8 cellular contexts compared by ENCODE assay signal in the genomic region with DNA sequence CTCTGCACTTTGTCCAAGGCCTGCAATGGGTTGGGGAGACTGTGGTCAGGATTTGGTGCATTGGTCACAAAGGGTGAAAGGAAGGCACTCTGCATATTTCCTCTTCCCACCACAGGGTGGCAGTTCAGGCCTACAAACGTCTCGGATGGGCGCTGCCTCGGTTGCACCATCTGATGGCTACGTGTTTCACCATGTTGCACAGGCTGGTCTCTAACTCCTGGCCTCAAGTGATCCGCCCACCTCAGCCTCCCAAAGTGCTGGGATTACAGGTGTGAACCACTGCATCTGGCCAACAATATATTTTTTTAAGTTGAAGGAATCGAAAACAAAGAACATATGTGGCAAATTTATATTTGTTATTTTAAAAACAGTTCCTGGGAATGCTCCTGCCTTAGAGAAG. TPM values are rescaled to one million over a fixed set of nuclear protein-coding genes. Genes with fewer than 3 reads are reported as not detected.
DNase-seq lines count a peak whose midpoint lies in the region; ATAC-seq and TF ChIP-seq lines count a peak whose summit lies in the region.

No MANE protein-coding gene starts in this region.

- peak; percentile 39 to 44 for DNase-seq in activated CD4-positive, alpha-beta T cell treated with anti-CD3 and anti-CD28 coated beads for 24 hours (ENCODE audit: low read depth in 2 of 2)
- no peak for DNase-seq in activated CD4-positive, alpha-beta T cell treated with anti-CD3 and anti-CD28 coated beads for 1 hour
- peak; percentile 57 for DNase-seq in MM.1S
- peak; percentile 43 for DNase-seq in SKM-1 (lab: John Stamatoyannopoulos, UW; ENCODE audit: unreplicated experiment)
- peak; percentile 75 for DNase-seq in amniotic epithelial cell (ENCODE audit: low read depth)
- peak; percentile 75 to 89 (median 84) for DNase-seq in right cardiac atrium
- peak; percentile 14 for DNase-seq in retinal pigment epithelial cell (ENCODE audit: low read depth)

- no peaks in the 10 kb centered on the region for H3K79me2 ChIP-seq in MM.1S (ENCODE audit: low read length)

- no peaks in the 10 kb centered on the region for H3K27me3 ChIP-seq in MM.1S (replicated peaks; ENCODE audit: insufficient read depth, low read length)
- no peaks in the 10 kb centered on the region for H3K27me3 ChIP-seq in right cardiac atrium (ENCODE audit: control insufficient read depth, insufficient read depth)

- H3K27ac ChIP-seq in MM.1S (ENCODE audit: low read length) (no peak overlapping the region), right cardiac atrium (ENCODE audit: low read length) (no peak overlapping the region)

- H3K36me3 ChIP-seq in MM.1S (replicated peaks; ENCODE audit: insufficient read depth, low read length), result no peaks in the 10 kb centered on the region

- no peaks in the 10 kb centered on the region for H3K4me1 ChIP-seq in MM.1S (ENCODE audit: low read length)
- H3K4me1 ChIP-seq in right cardiac atrium (ENCODE audit: control insufficient read depth, insufficient read depth, low read length), result no peaks in the 10 kb centered on the region

- no peak overlapping the region for H3K9ac ChIP-seq in MM.1S (ENCODE audit: low read length)

- H3K9me3 ChIP-seq in MM.1S (replicated peaks; ENCODE audit: insufficient read depth, low read length), result no peaks in the 10 kb centered on the region
- no peaks in the 10 kb centered on the region for H3K9me3 ChIP-seq in right cardiac atrium (ENCODE audit: control insufficient read depth, low read length)

- intact Hi-C loops in right cardiac atrium (cut with DNase I), result loop anchor here (2.0 to 10.0 kb wide), 7 partner anchors 56 to 296 kb away; partner anchors contain the start of genes AQP5 (in 1 of the 4), ASIC1 (in 1 of the 4) and BCDIN3D (in 1 of the 4)

- TF ChIP-seq CTCF in MM.1S (IDR thresholded peaks at IDR 0.05; ENCODE audit: low read length) (peak; percentile 79), retinal pigment epithelial cell (conservative IDR thresholded peaks at IDR 0.05; ENCODE audit: low read depth, low read length) (peak; percentile 81)

- peak overlapping the region; percentile 24; the same call in 1 of the 2 replicates for H2AFZ ChIP-seq in MM.1S (ENCODE audit: low read length)

- ATAC-seq in right cardiac atrium (peak; percentile 90), GM21423 (IDR thresholded peaks at IDR 0.05; ENCODE audit: unreplicated experiment) (no peak)

- no peak overlapping the region for H3K4me3 ChIP-seq in MM.1S (ENCODE audit: low read length)
- no peak overlapping the region for H3K4me3 ChIP-seq in right cardiac atrium (ENCODE audit: low read length)
- no peak overlapping the region for H3K4me3 ChIP-seq in retinal pigment epithelial cell (ENCODE audit: low read length)

- 11% methylated on average over 7 of the region's 7 CpGs for WGBS in right cardiac atrium

- H4K20me1 ChIP-seq in MM.1S (ENCODE audit: insufficient read depth, low read length), result no peaks in the 10 kb centered on the region

- no peaks in the 10 kb centered on the region for H3F3A ChIP-seq in MM.1S (ENCODE audit: insufficient read depth, low read length)

- peak overlapping the region; percentile 30; the same call in 1 of the 2 replicates for H3K4me2 ChIP-seq in MM.1S (ENCODE audit: low read depth, low read length)

- no peaks in the 10 kb centered on the region for H3K9me2 ChIP-seq in MM.1S (replicated peaks; ENCODE audit: insufficient read depth, low read length)

RNA-seq across cellular contexts. Expression of gene TMBIM6, which starts 35.1 kb away (rescaled TPM):
- 100 to 1,000 TPM; 216 to 254 (median 247) TPM for total RNA-seq in right cardiac atrium
- 159 TPM for polyA plus RNA-seq in right cardiac atrium

RNA-seq across cellular contexts. Expression of gene NCKAP5L, which starts 51.8 kb away (rescaled TPM):
- 10 to 100 TPM; 20.3 to 23.2 (median 21.1) TPM for total RNA-seq in right cardiac atrium
- polyA plus RNA-seq in right cardiac atrium, result 18.1 TPM
